13 cellular contexts compared by ENCODE assay signal in the genomic region with DNA sequence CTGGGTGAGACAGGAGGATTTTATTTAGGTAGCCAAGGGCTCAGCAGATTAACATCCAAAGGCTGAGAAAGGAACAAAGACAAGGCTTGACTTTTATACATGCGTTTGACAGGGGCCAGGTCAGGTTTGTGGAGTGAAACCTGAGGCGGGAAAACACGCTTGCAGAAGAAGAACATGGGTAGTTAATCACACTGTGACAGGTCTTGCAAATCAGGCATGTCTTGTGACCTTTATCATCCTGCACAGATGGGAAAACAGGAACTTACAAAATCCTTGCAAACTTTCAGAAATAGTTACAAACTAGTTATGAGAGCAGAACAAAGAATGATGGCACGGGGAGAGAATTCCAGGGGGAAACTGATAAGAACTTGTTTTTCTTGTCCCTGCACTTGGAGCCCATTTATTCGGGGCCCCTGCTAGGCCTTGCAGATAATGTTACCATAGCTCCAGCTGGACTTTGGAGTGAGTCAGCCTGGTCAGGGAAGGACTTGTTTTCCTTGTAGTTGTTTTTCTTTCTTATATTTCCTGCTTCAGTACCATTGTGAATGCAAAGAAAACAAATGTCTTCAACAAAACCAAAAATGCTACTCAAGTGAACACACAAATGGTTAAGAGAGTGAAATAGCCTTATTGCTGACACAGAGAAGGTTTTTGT.
A peak's percentile ranks its signal among the peaks of the same experiment; 100 is the strongest.
DNase-seq lines count a peak whose midpoint lies in the region; ATAC-seq, FAIRE-seq and TF ChIP-seq lines count a peak whose summit lies in the region.
"Had no signal": no experiment of that assay in that cellular context is flagged by ENCODE, and none has a peak within 500 bp of the region (broad histone marks: within the 10 kb centered on the region; RNA-seq: fewer than 3 reads in every experiment).

No MANE protein-coding gene starts in this region.

- no peak overlapping the region for H3K27ac ChIP-seq in CD8-positive, alpha-beta T cell (ENCODE audit: low read depth, low read length)
- H3K27ac ChIP-seq: parathyroid adenoma had no signal

- peak overlapping the region; percentile 38 for H3K4me3 Mint-ChIP-seq in endothelial cell (ENCODE audit: unreplicated experiment)
- H3K4me3 Mint-ChIP-seq in nephron = no peak overlapping the region
- no peak overlapping the region for H3K4me3 Mint-ChIP-seq in CD8-positive, alpha-beta T cell
- no peak overlapping the region for H3K4me3 Mint-ChIP-seq in natural killer cell
- H3K4me3 Mint-ChIP-seq: T-helper 2 cell treated with Interferon-gamma antibody and Interleukin-4, amounts not matched to agents 5 μg/mL and 100 μg/mL, for 36 hours had no signal

- POLR2A ChIA-PET in CD8-positive, alpha-beta T cell (lab: Charles Lee) = no interaction called here

- CTCF ChIA-PET in CD8-positive, alpha-beta T cell (lab: Charles Lee) = no interaction called here

- intact Hi-C loops in CD8-positive, alpha-beta T cell (cut with DNase I, micrococcal nuclease) = no loop called here
- intact Hi-C loops in natural killer cell (cut with micrococcal nuclease) = no loop called here

- no peak for ATAC-seq in CD8-positive, alpha-beta T cell
- no peak for ATAC-seq in natural killer cell

- H3K4me1 ChIP-seq in CD8-positive, alpha-beta T cell (ENCODE audit: insufficient read depth, low read length) = no peaks in the 10 kb centered on the region
- H3K4me1 ChIP-seq: parathyroid adenoma had no signal

- DNase-seq in GM03348 (ENCODE audit: low spot score) = peak; percentile 1
- peak; percentile 92 for DNase-seq in OCI-M1 (lab: John Stamatoyannopoulos, UW)
- DNase-seq in endothelial cell (ENCODE audit: low spot score) = peak; percentile 56
- DNase-seq in MG63 = no peak
- no peak for DNase-seq in CD8-positive, alpha-beta T cell
- no peak for DNase-seq in natural killer cell
- DNase-seq in D721Med (ENCODE audit: insufficient read length, low spot score) = no peak
- DNase-seq: activated effector memory CD4-positive, alpha-beta T cell treated with Interleukin-2 at 50 U/mL for 16 hours; DND-41; NCI-H2107 had no signal

- H3K27ac Mint-ChIP-seq in endothelial cell (ENCODE audit: unreplicated experiment) (peak overlapping the region; percentile 100), nephron (peak overlapping the region; percentile 69 to 79 (median 71)), natural killer cell (no peak overlapping the region)
- H3K27ac Mint-ChIP-seq in CD8-positive, alpha-beta T cell = no peak overlapping the region
- H3K27ac Mint-ChIP-seq: T-helper 2 cell treated with Interferon-gamma antibody and Interleukin-4, amounts not matched to agents 5 μg/mL and 100 μg/mL, for 36 hours had no signal

- no peak overlapping the region for H3K4me3 ChIP-seq in MG63
- no peak overlapping the region for H3K4me3 ChIP-seq in CD8-positive, alpha-beta T cell (ENCODE audit: low read depth, low read length)

- H3K27me3 Mint-ChIP-seq in endothelial cell (ENCODE audit: unreplicated experiment) = peaks cover 3% of the 10 kb centered on the region
- H3K27me3 Mint-ChIP-seq in nephron (ENCODE audit: low read depth) = no peaks in the 10 kb centered on the region
- H3K27me3 Mint-ChIP-seq in CD8-positive, alpha-beta T cell (ENCODE audit: low read depth) = no peaks in the 10 kb centered on the region
- no peaks in the 10 kb centered on the region for H3K27me3 Mint-ChIP-seq in natural killer cell (ENCODE audit: low read depth in 2 of 2)

- H3K9me3 Mint-ChIP-seq in endothelial cell (ENCODE audit: unreplicated experiment) = no peaks in the 10 kb centered on the region
- peaks cover 5% of the 10 kb centered on the region for H3K9me3 Mint-ChIP-seq in nephron
- H3K9me3 Mint-ChIP-seq in CD8-positive, alpha-beta T cell = peaks cover 16% of the 10 kb centered on the region
- H3K9me3 Mint-ChIP-seq in natural killer cell = peaks cover 11 to 15% of the 10 kb centered on the region in 2 donors

- H3K27me3 ChIP-seq in MG63 = no peaks in the 10 kb centered on the region
- H3K27me3 ChIP-seq in CD8-positive, alpha-beta T cell (ENCODE audit: insufficient read depth, low read length) = no peaks in the 10 kb centered on the region

- no peak for FAIRE-seq in D721Med (lab: Jason Lieb, UNC)

- H3K4me1 Mint-ChIP-seq in endothelial cell (ENCODE audit: unreplicated experiment) (peaks cover 38% of the 10 kb centered on the region), nephron (peaks cover 6% of the 10 kb centered on the region), natural killer cell (no peaks in the 10 kb centered on the region)
- no peaks in the 10 kb centered on the region for H3K4me1 Mint-ChIP-seq in CD8-positive, alpha-beta T cell (ENCODE audit: low read depth)

- no peaks in the 10 kb centered on the region for H3K9me3 ChIP-seq in MG63
- H3K9me3 ChIP-seq in CD8-positive, alpha-beta T cell (ENCODE audit: low read length) = no peaks in the 10 kb centered on the region

- no peaks in the 10 kb centered on the region for H3K36me3 ChIP-seq in MG63
- no peaks in the 10 kb centered on the region for H3K36me3 ChIP-seq in CD8-positive, alpha-beta T cell (ENCODE audit: insufficient read depth, low read length)

- H3K36me3 Mint-ChIP-seq in endothelial cell (ENCODE audit: low read depth, unreplicated experiment) = no peaks in the 10 kb centered on the region
- no peaks in the 10 kb centered on the region for H3K36me3 Mint-ChIP-seq in nephron (ENCODE audit: low read depth)
- no peaks in the 10 kb centered on the region for H3K36me3 Mint-ChIP-seq in CD8-positive, alpha-beta T cell
- H3K36me3 Mint-ChIP-seq in natural killer cell = peaks cover 5% of the 10 kb centered on the region

- TF ChIP-seq CTCF in endothelial cell (IDR thresholded peaks at IDR 0.05; ENCODE audit: unreplicated experiment) (no peak), nephron (IDR thresholded peaks at IDR 0.05; ENCODE audit: unreplicated experiment in 3 of 3) (no peak), natural killer cell (IDR thresholded peaks at IDR 0.05) (no peak), D721Med (IDR thresholded peaks at IDR 0.05; ENCODE audit: insufficient read depth, missing control alignments) (no peak)
- no peak for TF ChIP-seq CTCF in CD8-positive, alpha-beta T cell (IDR thresholded peaks at IDR 0.05)

Comparison
In these comparisons a context has a peak if more than half of its experiments do, and no peak if none do; other contexts are left out.
1. DNase-seq: peak in GM03348 (single experiment), OCI-M1 (single experiment) and endothelial cell (single experiment); none in MG63 (single experiment), CD8-positive, alpha-beta T cell (0 of 7), natural killer cell (single experiment) and D721Med (single experiment).
2. H3K27ac Mint-ChIP-seq: peak in endothelial cell (single experiment) and nephron (3 of 3); none in CD8-positive, alpha-beta T cell (single experiment) and natural killer cell (0 of 2).